In the genomic region with DNA sequence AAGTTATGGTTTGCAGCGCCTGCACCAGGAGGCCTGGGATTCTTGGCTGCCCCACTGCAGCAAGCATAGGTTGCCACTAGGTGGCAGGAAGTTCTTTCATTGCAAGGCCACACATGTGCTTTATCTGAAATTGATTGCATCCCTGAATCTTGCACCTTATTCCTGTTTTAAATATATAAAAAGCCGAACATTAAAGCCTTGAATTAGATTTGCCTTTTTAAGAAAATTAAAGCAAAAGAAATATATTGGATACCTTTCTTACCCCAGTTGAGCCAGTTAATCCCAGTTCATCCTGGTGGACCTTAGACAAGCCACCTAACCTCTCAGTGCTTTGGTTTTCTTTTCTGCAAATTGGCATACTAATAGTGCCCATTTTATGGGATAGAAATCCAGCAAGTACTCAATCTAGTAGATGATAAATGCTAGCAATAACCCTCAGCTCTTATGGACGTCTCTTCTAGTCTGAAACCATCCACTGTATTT, we compare ENCODE assay signal across 8 cellular contexts. TPM values are rescaled to one million over a fixed set of nuclear protein-coding genes. Genes with fewer than 3 reads are reported as not detected.
DNase-seq lines count a peak whose midpoint lies in the region; ATAC-seq and TF ChIP-seq lines count a peak whose summit lies in the region.

No MANE protein-coding gene starts in this region.

- no peak overlapping the region for H2BK12ac ChIP-seq in H9 (ENCODE audit: insufficient read length, low read depth, low read length)

- no peak overlapping the region for H2BK5ac ChIP-seq in H9 (ENCODE audit: insufficient read length, low read length)

- H3K27ac Mint-ChIP-seq in H9: no peak overlapping the region; a peak in 1 of 7 replicates
- no peak overlapping the region for H3K27ac Mint-ChIP-seq in activated B cell treated with CpG ODN at 0.5 μM for 24 hours

- H2BK15ac ChIP-seq in H9 (ENCODE audit: low read depth, low read length): no peak overlapping the region

- H3K4me3 Mint-ChIP-seq in H9 (no peak overlapping the region), activated B cell treated with CpG ODN at 0.5 μM for 24 hours (no peak overlapping the region)

- H3T11ph ChIP-seq in H9 (ENCODE audit: low read length): no peak overlapping the region

- H2AFZ ChIP-seq in H9 (ENCODE audit: low read length): no peak overlapping the region

- H3K27me3 Mint-ChIP-seq in H9 (ENCODE audit: low read depth) (peaks cover 14% of the 10 kb centered on the region), activated B cell treated with CpG ODN at 0.5 μM for 24 hours (no peaks in the 10 kb centered on the region)

- H3K9me3 Mint-ChIP-seq in H9 (peaks cover 0 to under 1% of the 10 kb centered on the region in 2 experiments; a peak in 1 of 5 replicates), activated B cell treated with CpG ODN at 0.5 μM for 24 hours (no peaks in the 10 kb centered on the region)

- H3K79me2 ChIP-seq in H9 (ENCODE audit: insufficient read depth, low read length): no peaks in the 10 kb centered on the region

- no peaks in the 10 kb centered on the region for H3K4me1 ChIP-seq in H9 (ENCODE audit: insufficient read depth, low read length)

- no peak overlapping the region for H3K4ac ChIP-seq in H9 (ENCODE audit: low read depth, low read length)

- CTCF ChIA-PET in activated B cell treated with CpG ODN at 0.5 μM for 24 hours (lab: Charles Lee): interaction anchor here (0.8 to 1.6 kb wide), 2 partner anchors 10 to 12 kb away, joined by 3 read pairs; no protein-coding TSS in a partner anchor

- TF ChIP-seq CTCF in H9 (conservative IDR thresholded peaks at IDR 0.05): peak; percentile 94
- TF ChIP-seq CTCF in activated B cell treated with CpG ODN at 0.5 μM for 24 hours (IDR thresholded peaks at IDR 0.05): peak; percentile 28

- POLR2A ChIA-PET in activated B cell treated with CpG ODN at 0.5 μM for 24 hours (lab: Charles Lee): no interaction called here

- H3K36me3 Mint-ChIP-seq in H9 (ENCODE audit: insufficient read depth in 1 of 3, low read depth in 3 of 3) (no peaks in the 10 kb centered on the region), activated B cell treated with CpG ODN at 0.5 μM for 24 hours (ENCODE audit: low read depth) (no peaks in the 10 kb centered on the region)

- DNase-seq in Daoy (ENCODE audit: low read depth) (peak; percentile 72), H9 (peak; percentile 60), NCI-H2081 treated with DMSO at 0.1 percent for 48 hours (lab: John Stamatoyannopoulos, UW) (peak; percentile 43), activated B cell treated with CpG ODN at 0.5 μM for 24 hours (peak; percentile 27), cerebellar cortex (ENCODE audit: low spot score) (peak; percentile 70), left lobe of liver (ENCODE audit: low spot score) (peak; percentile 58)
- peak; percentile 25 for DNase-seq in stimulated activated CD8-positive, alpha-beta memory T cell treated with anti-CD3 and anti-CD28 coated beads, Interleukin-12 subunit alpha, Interleukin-12 subunit beta, amount 100 ng/mL, for 1 hour (ENCODE audit: low read depth)

- H3K18ac ChIP-seq in H9 (ENCODE audit: insufficient read length, low read depth, low read length): no peak overlapping the region

- no peaks in the 10 kb centered on the region for H4K20me1 ChIP-seq in H9 (ENCODE audit: control insufficient read depth, insufficient read depth, insufficient read length)

- H3K79me1 ChIP-seq in H9 (ENCODE audit: insufficient read depth, low read depth, low read length, poor library complexity, severe bottlenecking): no peaks in the 10 kb centered on the region

- H2AK5ac ChIP-seq in H9 (ENCODE audit: insufficient read length, low read length): no peak overlapping the region

- H4K5ac ChIP-seq in H9 (ENCODE audit: insufficient read length, low read depth, low read length): no peak overlapping the region

- H2BK120ac ChIP-seq in H9 (ENCODE audit: low read depth, low read length, poor library complexity, severe bottlenecking): no peak overlapping the region

- H3K4me1 Mint-ChIP-seq in H9 (peaks cover 0 to 3% of the 10 kb centered on the region in 2 experiments; a peak in 1 of 4 replicates), activated B cell treated with CpG ODN at 0.5 μM for 24 hours (no peaks in the 10 kb centered on the region)

- ATAC-seq in activated B cell treated with CpG ODN at 0.5 μM for 24 hours (ENCODE audit: low read depth): peak; percentile 81
- ATAC-seq in left lobe of liver: peak; percentile 98
- no peak for ATAC-seq in GM19328 (IDR thresholded peaks at IDR 0.05; ENCODE audit: unreplicated experiment)

- H2BK20ac ChIP-seq in H9 (ENCODE audit: low read depth, low read length, poor library complexity, severe bottlenecking): no peak overlapping the region

- H3K56ac ChIP-seq in H9 (ENCODE audit: insufficient read length, low read depth, low read length): no peak overlapping the region

- H3K4me2 ChIP-seq in H9 (ENCODE audit: insufficient read depth, insufficient read length, low read length): no peak overlapping the region

- no peak overlapping the region for H4K8ac ChIP-seq in H9 (replicated peaks; ENCODE audit: insufficient read length, low read depth, low read length)

- no peak overlapping the region for H3K23ac ChIP-seq in H9 (ENCODE audit: insufficient read length, low read depth, low read length)

- H3K14ac ChIP-seq in H9 (ENCODE audit: insufficient read depth, low read length): no peak overlapping the region

- WGBS in H9 (ENCODE audit: extremely low coverage, insufficient read length, low lambda C conversion rate): no CpG with 5 or more reads among the region's 3 CpGs

- no peaks in the 10 kb centered on the region for H3K23me2 ChIP-seq in H9 (ENCODE audit: insufficient read length, low read depth, low read length, poor library complexity, severe bottlenecking)

- H3K27ac ChIP-seq in H9 (ENCODE audit: insufficient read length, low read depth, low read length): no peak overlapping the region

- no peaks in the 10 kb centered on the region for H3K27me3 ChIP-seq in H9 (ENCODE audit: insufficient read depth, low read length)

- no peak overlapping the region for H3K9ac ChIP-seq in H9 (ENCODE audit: extremely low read depth, insufficient read length, low read length)

- intact Hi-C loops in activated B cell treated with CpG ODN at 0.5 μM for 24 hours (cut with micrococcal nuclease): loop anchor here (2.0 kb wide), 3 partner anchors 165 to 413 kb away; no protein-coding TSS in a partner anchor

- no peak overlapping the region for H4K91ac ChIP-seq in H9 (ENCODE audit: insufficient read length, low read depth, low read length)

- no peaks in the 10 kb centered on the region for H3K9me3 ChIP-seq in H9 (ENCODE audit: control insufficient read depth, low read depth, low read length)

RNA-seq across cellular contexts. Expression of gene TRMT10B, which starts 6.3 kb away (rescaled TPM):
- 2.5 and 4.1 TPM in 2 replicates for total RNA-seq in Daoy (2014; rRNA removed; shearing (Covaris generic))
- 5.0 and 5.7 TPM in 2 replicates for total RNA-seq in H9 (2021)
- 11.7 and 15.0 TPM in 2 replicates for total RNA-seq in activated B cell treated with CpG ODN at 0.5 μM for 24 hours
- total RNA-seq in left lobe of liver: 3.6 TPM

RNA-seq across cellular contexts. Expression of gene EXOSC3, which starts 37.6 kb away (rescaled TPM):
- total RNA-seq in Daoy (2014; rRNA removed; shearing (Covaris generic)): 167 and 280 TPM in 2 replicates
- total RNA-seq in H9 (2021) (81.0 and 93.8 TPM in 2 replicates), activated B cell treated with CpG ODN at 0.5 μM for 24 hours (63.8 and 69.9 TPM in 2 replicates), left lobe of liver (15.2 TPM)

RNA-seq across cellular contexts. Expression of gene DCAF10, which starts 53.3 kb away (rescaled TPM):
- 15.0 and 47.5 TPM in 2 replicates for total RNA-seq in Daoy (2014; rRNA removed; shearing (Covaris generic))
- 13.4 and 14.2 TPM in 2 replicates for total RNA-seq in H9 (2021)
- 16.8 and 19.1 TPM in 2 replicates for total RNA-seq in activated B cell treated with CpG ODN at 0.5 μM for 24 hours
- 17.3 TPM for total RNA-seq in left lobe of liver
